Comparison of ENCODE assay signal across 9 cellular contexts in genomic region chr7:151304856-151305255, GRCh38. TPM values are rescaled to one million over a fixed set of nuclear protein-coding genes. Genes with fewer than 3 reads are reported as not detected.
DNase-seq lines count a peak whose midpoint lies in the region; ATAC-seq and TF ChIP-seq lines count a peak whose summit lies in the region.
"Had no signal": no experiment of that assay in that cellular context is flagged by ENCODE, and none has a peak within 500 bp of the region (broad histone marks: within the 10 kb centered on the region; RNA-seq: fewer than 3 reads in every experiment).

No MANE protein-coding gene starts in this region.

- TF ChIP-seq CTCF in endothelial cell (IDR thresholded peaks at IDR 0.05; ENCODE audit: unreplicated experiment) (no peak), retinal pigment epithelial cell (conservative IDR thresholded peaks at IDR 0.05; ENCODE audit: low read depth, low read length) (no peak), gastrocnemius medialis (IDR thresholded peaks at IDR 0.05 in 4 of 5, conservative IDR thresholded peaks at IDR 0.05 in 1 of 5) (no peak)

- peaks cover 0 to 4% of the 10 kb centered on the region in 2 donors for H3K4me1 ChIP-seq in gastrocnemius medialis

- H3K27ac Mint-ChIP-seq in activated naive CD4-positive, alpha-beta T cell treated with anti-CD3 and anti-CD28 coated beads, Interleukin-2, amount 10 ng/mL, durations not matched to agents 7 days and 5 days, result no peak overlapping the region
- H3K27ac Mint-ChIP-seq in endothelial cell (ENCODE audit: unreplicated experiment), result peak overlapping the region; percentile 94

- H3K27me3 Mint-ChIP-seq in activated naive CD4-positive, alpha-beta T cell treated with anti-CD3 and anti-CD28 coated beads, Interleukin-2, amount 10 ng/mL, durations not matched to agents 7 days and 5 days, result peaks cover 82% of the 10 kb centered on the region
- peaks cover 6% of the 10 kb centered on the region for H3K27me3 Mint-ChIP-seq in endothelial cell (ENCODE audit: unreplicated experiment)

- no peak overlapping the region for H3K27ac ChIP-seq in gastrocnemius medialis
- H3K27ac ChIP-seq: RWPE1 had no signal

- peaks cover 10 to 16% (median 15%) of the 10 kb centered on the region in 3 donors for H3K27me3 ChIP-seq in gastrocnemius medialis

- H3K9me3 Mint-ChIP-seq in activated naive CD4-positive, alpha-beta T cell treated with anti-CD3 and anti-CD28 coated beads, Interleukin-2, amount 10 ng/mL, durations not matched to agents 7 days and 5 days, result peaks cover 1% of the 10 kb centered on the region
- H3K9me3 Mint-ChIP-seq in endothelial cell (ENCODE audit: unreplicated experiment), result no peaks in the 10 kb centered on the region

- in situ Hi-C loops in gastrocnemius medialis (cut with MboI; ENCODE audit: low sequenced_read_pairs in 4 of 4), result loop anchor here in 1 of 4 donors (5.0 kb wide), 1 partner anchor 47 kb away; no protein-coding TSS in a partner anchor

- intact Hi-C loops in gastrocnemius medialis (cut with DNase I; ENCODE audit: low total_unique reads), result loop anchor here (10.0 kb wide), 2 partner anchors 110 to 410 kb away; no protein-coding TSS in a partner anchor

- peak overlapping the region; percentile 8 for H3K4me3 Mint-ChIP-seq in activated naive CD4-positive, alpha-beta T cell treated with anti-CD3 and anti-CD28 coated beads, Interleukin-2, amount 10 ng/mL, durations not matched to agents 7 days and 5 days
- peak overlapping the region; percentile 73 for H3K4me3 Mint-ChIP-seq in endothelial cell (ENCODE audit: unreplicated experiment)

- DNase-seq in activated naive CD4-positive, alpha-beta T cell treated with anti-CD3 and anti-CD28 coated beads, Interleukin-2, amount 10 ng/mL, durations not matched to agents 7 days and 5 days, result no peak
- DNase-seq in activated naive CD4-positive, alpha-beta T cell treated with Interleukin-2 at 50 U/mL for 16 hours, result no peak
- DNase-seq in NCI-H187 treated with DMSO at 0.1 percent for 48 hours (lab: John Stamatoyannopoulos, UW) (peak; percentile 5), endothelial cell (ENCODE audit: low spot score) (peak; percentile 16), retinal pigment epithelial cell (ENCODE audit: low read depth) (no peak), amniotic stem cell (lab: John Stamatoyannopoulos, UW) (no peak), RPMI8226 (no peak), gastrocnemius medialis (no peak)

- CTCF ChIA-PET in activated naive CD4-positive, alpha-beta T cell treated with anti-CD3 and anti-CD28 coated beads, Interleukin-2, amount 10 ng/mL, durations not matched to agents 7 days and 5 days (lab: Charles Lee), result interaction anchor here (0.7 to 3.7 kb wide), 11 partner anchors 11 to 247 kb away, joined by 3 to 21 read pairs (median 4); no protein-coding TSS in a partner anchor

- H3K4me3 ChIP-seq in retinal pigment epithelial cell (ENCODE audit: low read length) (peak overlapping the region; percentile 17), gastrocnemius medialis (peak overlapping the region in 1 of 4 donors; percentile 21)

- H3K4me1 Mint-ChIP-seq in activated naive CD4-positive, alpha-beta T cell treated with anti-CD3 and anti-CD28 coated beads, Interleukin-2, amount 10 ng/mL, durations not matched to agents 7 days and 5 days, result peaks cover 15% of the 10 kb centered on the region
- peaks cover 8% of the 10 kb centered on the region for H3K4me1 Mint-ChIP-seq in endothelial cell (ENCODE audit: unreplicated experiment)

- no peaks in the 10 kb centered on the region for H3K9me3 ChIP-seq in gastrocnemius medialis

- no peak for ATAC-seq in gastrocnemius medialis

- H3K36me3 Mint-ChIP-seq in activated naive CD4-positive, alpha-beta T cell treated with anti-CD3 and anti-CD28 coated beads, Interleukin-2, amount 10 ng/mL, durations not matched to agents 7 days and 5 days, result no peaks in the 10 kb centered on the region
- H3K36me3 Mint-ChIP-seq in endothelial cell (ENCODE audit: low read depth, unreplicated experiment), result no peaks in the 10 kb centered on the region

- no peak for TF ChIP-seq POLR2A in gastrocnemius medialis (IDR thresholded peaks at IDR 0.05)

- no peaks in the 10 kb centered on the region for H3K36me3 ChIP-seq in gastrocnemius medialis

RNA-seq across cellular contexts. Expression of gene NUB1, which starts 36.8 kb away (rescaled TPM):
- total RNA-seq in endothelial cell (ENCODE audit: unreplicated experiment) (41.5 TPM), gastrocnemius medialis (10 to 100 TPM; 45.3 to 59.0 (median 49.7) TPM)

RNA-seq across cellular contexts. Expression of gene SMARCD3, which starts 56.4 kb away (rescaled TPM):
- total RNA-seq in endothelial cell (ENCODE audit: unreplicated experiment) (5.4 TPM), gastrocnemius medialis (100 to 1,000 TPM in 1 of 4 donors, 10 to 100 TPM in 3; 41.8 to 103 (median 75.4) TPM)

Comparison
In these comparisons a context has a peak if more than half of its experiments do, and no peak if none do; other contexts are left out.
1. DNase-seq: peak in NCI-H187 treated with DMSO at 0.1 percent for 48 hours (single experiment) and endothelial cell (single experiment); none in activated naive CD4-positive, alpha-beta T cell treated with anti-CD3 and anti-CD28 coated beads, Interleukin-2, amount 10 ng/mL, durations not matched to agents 7 days and 5 days (single experiment), activated naive CD4-positive, alpha-beta T cell treated with Interleukin-2 at 50 U/mL for 16 hours (single experiment), retinal pigment epithelial cell (single experiment), amniotic stem cell (single experiment), RPMI8226 (single experiment) and gastrocnemius medialis (0 of 2).